In genomic region chr12:53235742-53236442, GRCh38 we compare ENCODE assay signal across 11 cellular contexts. TPM values are rescaled to one million over a fixed set of nuclear protein-coding genes. Genes with fewer than 3 reads are reported as not detected.
DNase-seq lines count a peak whose midpoint lies in the region; ATAC-seq and TF ChIP-seq lines count a peak whose summit lies in the region.
"Had no signal": no experiment of that assay in that cellular context is flagged by ENCODE, and none has a peak within 500 bp of the region (broad histone marks: within the 10 kb centered on the region; RNA-seq: fewer than 3 reads in every experiment).

No MANE protein-coding gene starts in this region.

- CTCF ChIA-PET in activated CD4-positive, alpha-beta T cell treated with anti-CD3 and anti-CD28 coated beads, Interleukin-2, amount 10 ng/mL, durations not matched to agents 7 days and 5 days (lab: Charles Lee) = interaction anchor here (0.8 to 3.1 kb wide), 13 partner anchors 10 to 86 kb away, joined by 3 to 12 read pairs (median 4); partner anchors contain the start of genes AAAS and ITGB7

- no peak for ATAC-seq in stimulated activated memory B cell treated with anti-CD40 and anti-IgM and Interleukin-4, amounts not matched to agents 10 μg/mL and 1 μg/mL and 100 μg/mL, for 72 hours
- ATAC-seq: Panc1 had no signal

- no peak for TF ChIP-seq CTCF in epithelial cell of esophagus (IDR thresholded peaks at IDR 0.05; ENCODE audit: insufficient read depth, low read depth, low read length, missing control alignments)

- H3K4me1 Mint-ChIP-seq in activated CD4-positive, alpha-beta T cell treated with anti-CD3 and anti-CD28 coated beads, Interleukin-2, amount 10 ng/mL, durations not matched to agents 7 days and 5 days = peaks cover 53% of the 10 kb centered on the region
- H3K4me1 Mint-ChIP-seq in stimulated activated memory B cell treated with anti-CD40 and anti-IgM and Interleukin-4, amounts not matched to agents 10 μg/mL and 1 μg/mL and 100 μg/mL, for 72 hours = peaks cover 51% of the 10 kb centered on the region

- no peaks in the 10 kb centered on the region for H3K27me3 Mint-ChIP-seq in activated CD4-positive, alpha-beta T cell treated with anti-CD3 and anti-CD28 coated beads, Interleukin-2, amount 10 ng/mL, durations not matched to agents 7 days and 5 days
- no peaks in the 10 kb centered on the region for H3K27me3 Mint-ChIP-seq in stimulated activated memory B cell treated with anti-CD40 and anti-IgM and Interleukin-4, amounts not matched to agents 10 μg/mL and 1 μg/mL and 100 μg/mL, for 72 hours

- H3K27ac Mint-ChIP-seq in activated CD4-positive, alpha-beta T cell treated with anti-CD3 and anti-CD28 coated beads, Interleukin-2, amount 10 ng/mL, durations not matched to agents 7 days and 5 days = peak overlapping the region; percentile 51
- H3K27ac Mint-ChIP-seq in stimulated activated memory B cell treated with anti-CD40 and anti-IgM and Interleukin-4, amounts not matched to agents 10 μg/mL and 1 μg/mL and 100 μg/mL, for 72 hours = peak overlapping the region; percentile 77

- H3K36me3 Mint-ChIP-seq in activated CD4-positive, alpha-beta T cell treated with anti-CD3 and anti-CD28 coated beads, Interleukin-2, amount 10 ng/mL, durations not matched to agents 7 days and 5 days (ENCODE audit: low read depth) = peaks cover 1% of the 10 kb centered on the region
- no peaks in the 10 kb centered on the region for H3K36me3 Mint-ChIP-seq in stimulated activated memory B cell treated with anti-CD40 and anti-IgM and Interleukin-4, amounts not matched to agents 10 μg/mL and 1 μg/mL and 100 μg/mL, for 72 hours

- peak; percentile 74 for DNase-seq in activated effector memory CD4-positive, alpha-beta T cell treated with anti-CD3 and anti-CD28 coated beads, Interleukin-2, amount 50 U/mL, for 16 hours
- no peak for DNase-seq in activated effector memory CD4-positive, alpha-beta T cell treated with Interleukin-2 at 50 U/mL for 16 hours
- no peak for DNase-seq in activated CD4-positive, alpha-beta T cell treated with anti-CD3 and anti-CD28 coated beads, Interleukin-2, amount 10 ng/mL, durations not matched to agents 7 days and 5 days
- peak; percentile 26 for DNase-seq in epithelial cell of esophagus (ENCODE audit: low read depth)
- no peak for DNase-seq in midbrain (lab: John Stamatoyannopoulos, UW)
- no peak for DNase-seq in HT-29 (ENCODE audit: low spot score)
- DNase-seq in H4 (ENCODE audit: low spot score) = no peak

- no peak overlapping the region for H3K4me3 ChIP-seq in epithelial cell of esophagus (ENCODE audit: low read length)
- H3K4me3 ChIP-seq: vagina had no signal

- no peak overlapping the region for H3K4me3 Mint-ChIP-seq in activated CD4-positive, alpha-beta T cell treated with anti-CD3 and anti-CD28 coated beads, Interleukin-2, amount 10 ng/mL, durations not matched to agents 7 days and 5 days
- H3K4me3 Mint-ChIP-seq in stimulated activated memory B cell treated with anti-CD40 and anti-IgM and Interleukin-4, amounts not matched to agents 10 μg/mL and 1 μg/mL and 100 μg/mL, for 72 hours = no peak overlapping the region
- H3K4me3 Mint-ChIP-seq: neural crest cell had no signal

- POLR2A ChIA-PET in activated CD4-positive, alpha-beta T cell treated with anti-CD3 and anti-CD28 coated beads, Interleukin-2, amount 10 ng/mL, durations not matched to agents 7 days and 5 days (lab: Charles Lee) = no interaction called here

- H3K9me3 Mint-ChIP-seq in activated CD4-positive, alpha-beta T cell treated with anti-CD3 and anti-CD28 coated beads, Interleukin-2, amount 10 ng/mL, durations not matched to agents 7 days and 5 days = no peaks in the 10 kb centered on the region
- no peaks in the 10 kb centered on the region for H3K9me3 Mint-ChIP-seq in stimulated activated memory B cell treated with anti-CD40 and anti-IgM and Interleukin-4, amounts not matched to agents 10 μg/mL and 1 μg/mL and 100 μg/mL, for 72 hours
- H3K9me3 Mint-ChIP-seq: neural crest cell had no signal

RNA-seq across cellular contexts. Expression of gene RARG, which starts 3.9 kb away (rescaled TPM):
- 10 to 100 TPM; 58.3 to 59.7 TPM for total RNA-seq in activated CD4-positive, alpha-beta T cell treated with anti-CD3 and anti-CD28 coated beads, Interleukin-2, amount 10 ng/mL, durations not matched to agents 7 days and 5 days
- total RNA-seq in HT-29 (2014; rRNA removed; shearing (Covaris generic)) = 89.7 and 92.5 TPM in 2 replicates
- 20.0 and 24.2 TPM in 2 replicates for total RNA-seq in H4 (2014; rRNA removed; shearing (Covaris generic))

RNA-seq across cellular contexts. Expression of gene ITGB7, which starts 28.8 kb away (rescaled TPM):
- total RNA-seq in activated CD4-positive, alpha-beta T cell treated with anti-CD3 and anti-CD28 coated beads, Interleukin-2, amount 10 ng/mL, durations not matched to agents 7 days and 5 days = 100 to 1,000 TPM; 621 to 702 TPM
- 8.1 and 11.4 TPM in 2 replicates for total RNA-seq in HT-29 (2014; rRNA removed; shearing (Covaris generic))
- 0.39 and 1.2 TPM in 2 replicates for total RNA-seq in H4 (2014; rRNA removed; shearing (Covaris generic))
- total RNA-seq: neural crest cell had no signal

RNA-seq across cellular contexts. Expression of gene ESPL1, which starts 32.2 kb away (rescaled TPM):
- total RNA-seq in activated CD4-positive, alpha-beta T cell treated with anti-CD3 and anti-CD28 coated beads, Interleukin-2, amount 10 ng/mL, durations not matched to agents 7 days and 5 days = 100 to 1,000 TPM; 107 to 125 TPM
- 28.0 and 31.0 TPM in 2 replicates for total RNA-seq in HT-29 (2014; rRNA removed; shearing (Covaris generic))
- 7.8 and 22.6 TPM in 2 replicates for total RNA-seq in H4 (2014; rRNA removed; shearing (Covaris generic))

RNA-seq across cellular contexts. Expression of gene CSAD, which starts 55.2 kb away (rescaled TPM):
- 10 to 100 TPM; 33.3 to 34.7 TPM for total RNA-seq in activated CD4-positive, alpha-beta T cell treated with anti-CD3 and anti-CD28 coated beads, Interleukin-2, amount 10 ng/mL, durations not matched to agents 7 days and 5 days
- total RNA-seq in HT-29 (2014; rRNA removed; shearing (Covaris generic)) = 14.7 and 16.3 TPM in 2 replicates
- 0.66 and 2.8 TPM in 2 replicates for total RNA-seq in H4 (2014; rRNA removed; shearing (Covaris generic))

RNA-seq across cellular contexts. Expression of gene ZNF740, which starts 55.4 kb away (rescaled TPM):
- 10 to 100 TPM; 38.9 to 44.1 TPM for total RNA-seq in activated CD4-positive, alpha-beta T cell treated with anti-CD3 and anti-CD28 coated beads, Interleukin-2, amount 10 ng/mL, durations not matched to agents 7 days and 5 days
- 8.1 and 8.8 TPM in 2 replicates for total RNA-seq in HT-29 (2014; rRNA removed; shearing (Covaris generic))
- total RNA-seq in H4 (2014; rRNA removed; shearing (Covaris generic)) = 4.7 and 6.3 TPM in 2 replicates

Comparison
In these comparisons a context has a peak if more than half of its experiments do, and no peak if none do; other contexts are left out.
1. DNase-seq: peak in activated effector memory CD4-positive, alpha-beta T cell treated with anti-CD3 and anti-CD28 coated beads, Interleukin-2, amount 50 U/mL, for 16 hours (single experiment) and epithelial cell of esophagus (single experiment); none in activated effector memory CD4-positive, alpha-beta T cell treated with Interleukin-2 at 50 U/mL for 16 hours (single experiment), activated CD4-positive, alpha-beta T cell treated with anti-CD3 and anti-CD28 coated beads, Interleukin-2, amount 10 ng/mL, durations not matched to agents 7 days and 5 days (single experiment), midbrain (single experiment), HT-29 (single experiment) and H4 (single experiment).
2. RNA of gene ITGB7, which starts 28.8 kb away (total RNA-seq): 621 to 702 TPM in activated CD4-positive, alpha-beta T cell treated with anti-CD3 and anti-CD28 coated beads, Interleukin-2, amount 10 ng/mL, durations not matched to agents 7 days and 5 days; 8.1 to 11.4 TPM in HT-29 and 0.39 to 1.2 TPM in H4; every median in the first group is over 10 times any median in the second.